ENCODE assay signal across 8 cellular contexts in the genomic region with DNA sequence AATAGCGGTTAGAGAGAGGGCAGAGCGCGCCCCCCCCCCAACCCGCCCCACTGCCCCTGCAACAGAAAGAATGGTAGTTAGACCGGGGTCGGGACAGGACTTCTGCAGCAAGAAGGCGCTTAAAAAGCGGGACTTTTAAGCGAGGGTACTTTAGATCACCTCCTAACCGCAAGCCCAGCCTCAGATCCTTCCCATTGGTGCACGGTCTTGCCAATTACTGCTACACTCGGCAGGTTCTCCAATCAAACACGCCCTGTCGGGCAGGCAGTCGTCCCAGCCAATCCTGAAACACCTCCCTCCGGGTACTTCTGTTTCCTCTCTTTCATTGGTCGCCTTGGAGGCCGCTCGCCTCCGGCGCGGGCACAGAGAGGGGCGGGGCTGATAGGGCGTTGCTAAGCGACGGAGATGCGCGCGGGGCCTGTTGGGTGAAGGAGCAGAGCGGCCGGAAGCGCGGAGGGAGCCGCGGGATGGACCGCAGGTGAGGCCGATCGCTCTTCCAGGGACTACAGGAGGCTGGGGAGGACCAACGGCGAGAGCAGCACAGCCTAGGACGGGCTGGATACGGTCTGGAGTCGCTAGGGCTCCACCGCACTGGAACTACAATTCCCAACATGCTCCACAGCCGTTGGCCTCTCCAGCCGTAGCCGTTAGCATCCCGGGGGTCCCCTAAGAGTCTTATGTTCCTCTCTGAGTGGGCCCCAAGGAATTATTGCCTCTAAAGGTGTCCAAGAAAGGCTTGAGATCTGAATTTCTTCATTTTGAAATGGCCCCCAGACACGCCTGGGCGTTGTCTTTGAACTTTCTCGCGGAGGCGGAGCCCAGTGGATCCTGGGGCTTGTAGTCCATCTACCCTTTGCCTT. TPM values are rescaled to one million over a fixed set of nuclear protein-coding genes. Genes with fewer than 3 reads are reported as not detected.
DNase-seq lines count a peak whose midpoint lies in the region; TF ChIP-seq lines count a peak whose summit lies in the region.

PROSER3 (plus strand) TSS at position 428 of the 860 bp plus-strand sequence; CDS start at position 468, 40 bp downstream.

- no peak within 1 kb of the TSS for H3T11ph ChIP-seq in H9 (ENCODE audit: low read length)

- TF ChIP-seq CTCF in H9 (conservative IDR thresholded peaks at IDR 0.05) (no peak), fibroblast of the aortic adventitia (IDR thresholded peaks at IDR 0.05; ENCODE audit: insufficient read depth, low read length) (no peak), nephron (IDR thresholded peaks at IDR 0.05; ENCODE audit: unreplicated experiment in 3 of 3) (no peak)

- H3K27ac Mint-ChIP-seq in H9, result peak within 1 kb of the TSS; percentile 68 to 97 (median 95); a peak in 5 of 7 replicates
- peak within 1 kb of the TSS; percentile 95 to 98 (median 95) for H3K27ac Mint-ChIP-seq in nephron
- peak within 1 kb of the TSS; percentile 92 for H3K27ac Mint-ChIP-seq in stimulated activated naive CD8-positive, alpha-beta T cell treated with anti-CD3 and anti-CD28 coated beads, Interleukin-15, Interleukin-2, amounts not matched to agents 100 ng/mL and 50 ng/mL, for 24 hours

- no peak within 1 kb of the TSS for H3K23ac ChIP-seq in H9 (ENCODE audit: insufficient read length, low read depth, low read length)

- no peak within 1 kb of the TSS for H2BK120ac ChIP-seq in H9 (ENCODE audit: low read depth, low read length, poor library complexity, severe bottlenecking)

- peak within 1 kb of the TSS; percentile 79 for H3K18ac ChIP-seq in H9 (ENCODE audit: insufficient read length, low read depth, low read length)

- peak within 1 kb of the TSS; percentile 70 for H3K14ac ChIP-seq in H9 (ENCODE audit: insufficient read depth, low read length)

- no peaks in the 10 kb centered on the region for H3K9me3 ChIP-seq in H9 (ENCODE audit: control insufficient read depth, low read depth, low read length)
- H3K9me3 ChIP-seq in MG63, result no peaks in the 10 kb centered on the region

- no peaks in the 10 kb centered on the region for H3K4me1 ChIP-seq in H9 (ENCODE audit: insufficient read depth, low read length)

- H3K79me1 ChIP-seq in H9 (ENCODE audit: insufficient read depth, low read depth, low read length, poor library complexity, severe bottlenecking), result no peaks in the 10 kb centered on the region

- DNase-seq in ELR (ENCODE audit: low read depth) (peak; percentile 99), H9 (peak; percentile 99), MG63 (peak; percentile 100), SHP77 treated with DMSO at 0.1 percent for 48 hours (lab: John Stamatoyannopoulos, UW) (peak; percentile 98), fibroblast of the aortic adventitia (ENCODE audit: low read depth) (peak; percentile 100)
- peak; percentile 99 for DNase-seq in activated effector memory CD4-positive, alpha-beta T cell treated with anti-CD3 and anti-CD28 coated beads, Interleukin-2, amount 50 U/mL, for 16 hours

- no peak within 1 kb of the TSS for H2AK5ac ChIP-seq in H9 (ENCODE audit: insufficient read length, low read length)

- H3K56ac ChIP-seq in H9 (ENCODE audit: insufficient read length, low read depth, low read length), result no peak within 1 kb of the TSS

- H3K79me2 ChIP-seq in H9 (ENCODE audit: insufficient read depth, low read length), result no peaks in the 10 kb centered on the region

- H3K23me2 ChIP-seq in H9 (ENCODE audit: insufficient read length, low read depth, low read length, poor library complexity, severe bottlenecking), result peaks cover 15% of the 10 kb centered on the region

- no peak within 1 kb of the TSS for H2BK20ac ChIP-seq in H9 (ENCODE audit: low read depth, low read length, poor library complexity, severe bottlenecking)

- peaks cover 50% of the 10 kb centered on the region for H3K36me3 ChIP-seq in MG63

- H3K4ac ChIP-seq in H9 (ENCODE audit: low read depth, low read length), result no peak within 1 kb of the TSS

- no peak within 1 kb of the TSS for H4K8ac ChIP-seq in H9 (replicated peaks; ENCODE audit: insufficient read length, low read depth, low read length)

- no peak within 1 kb of the TSS for H2BK5ac ChIP-seq in H9 (ENCODE audit: insufficient read length, low read length)

- no peak within 1 kb of the TSS for H2BK15ac ChIP-seq in H9 (ENCODE audit: low read depth, low read length)

- H3K4me2 ChIP-seq in H9 (ENCODE audit: insufficient read depth, insufficient read length, low read length), result peak within 1 kb of the TSS; percentile 47

- WGBS in H9 (ENCODE audit: extremely low coverage, insufficient read length, low lambda C conversion rate), result no CpG with 5 or more reads among the region's 53 CpGs

- H4K91ac ChIP-seq in H9 (ENCODE audit: insufficient read length, low read depth, low read length), result no peak within 1 kb of the TSS

- H3K27me3 Mint-ChIP-seq in H9 (ENCODE audit: low read depth), result peaks cover 7% of the 10 kb centered on the region
- peaks cover 11% of the 10 kb centered on the region for H3K27me3 Mint-ChIP-seq in nephron (ENCODE audit: low read depth)
- peaks cover 4% of the 10 kb centered on the region for H3K27me3 Mint-ChIP-seq in stimulated activated naive CD8-positive, alpha-beta T cell treated with anti-CD3 and anti-CD28 coated beads, Interleukin-15, Interleukin-2, amounts not matched to agents 100 ng/mL and 50 ng/mL, for 24 hours

- no peak within 1 kb of the TSS for H2AFZ ChIP-seq in H9 (ENCODE audit: low read length)

- no peak within 1 kb of the TSS for H3K27ac ChIP-seq in H9 (ENCODE audit: insufficient read length, low read depth, low read length)

- no peak within 1 kb of the TSS for H2BK12ac ChIP-seq in H9 (ENCODE audit: insufficient read length, low read depth, low read length)

- H4K20me1 ChIP-seq in H9 (ENCODE audit: control insufficient read depth, insufficient read depth, insufficient read length), result no peaks in the 10 kb centered on the region

- H3K4me1 Mint-ChIP-seq in H9, result peaks cover 12 to 23% of the 10 kb centered on the region in 2 experiments
- H3K4me1 Mint-ChIP-seq in nephron, result peaks cover 32% of the 10 kb centered on the region
- H3K4me1 Mint-ChIP-seq in stimulated activated naive CD8-positive, alpha-beta T cell treated with anti-CD3 and anti-CD28 coated beads, Interleukin-15, Interleukin-2, amounts not matched to agents 100 ng/mL and 50 ng/mL, for 24 hours (ENCODE audit: low read depth), result peaks cover 28% of the 10 kb centered on the region

- H4K5ac ChIP-seq in H9 (ENCODE audit: insufficient read length, low read depth, low read length), result no peak within 1 kb of the TSS

- H3K36me3 Mint-ChIP-seq in H9 (ENCODE audit: insufficient read depth in 1 of 3, low read depth in 3 of 3) (peaks cover 6 to 29% (median 26%) of the 10 kb centered on the region in 3 experiments; a peak in 6 of 7 replicates), nephron (ENCODE audit: low read depth) (peaks cover 26% of the 10 kb centered on the region)
- H3K36me3 Mint-ChIP-seq in stimulated activated naive CD8-positive, alpha-beta T cell treated with anti-CD3 and anti-CD28 coated beads, Interleukin-15, Interleukin-2, amounts not matched to agents 100 ng/mL and 50 ng/mL, for 24 hours (ENCODE audit: low read depth), result peaks cover 21% of the 10 kb centered on the region

- peak within 1 kb of the TSS; percentile 91 to 95 for H3K4me3 Mint-ChIP-seq in H9
- H3K4me3 Mint-ChIP-seq in nephron, result peak within 1 kb of the TSS; percentile 92 to 97 (median 95)
- H3K4me3 Mint-ChIP-seq in stimulated activated naive CD8-positive, alpha-beta T cell treated with anti-CD3 and anti-CD28 coated beads, Interleukin-15, Interleukin-2, amounts not matched to agents 100 ng/mL and 50 ng/mL, for 24 hours, result peak within 1 kb of the TSS; percentile 90

- H3K9ac ChIP-seq in H9 (ENCODE audit: extremely low read depth, insufficient read length, low read length), result peak within 1 kb of the TSS; percentile 71

- H3K4me3 ChIP-seq in MG63, result peak within 1 kb of the TSS; percentile 93
- H3K4me3 ChIP-seq in fibroblast of the aortic adventitia (ENCODE audit: low read depth, low read length), result peak within 1 kb of the TSS; percentile 100

- H3K9me3 Mint-ChIP-seq in H9 (no peaks in the 10 kb centered on the region), nephron (no peaks in the 10 kb centered on the region)
- H3K9me3 Mint-ChIP-seq in stimulated activated naive CD8-positive, alpha-beta T cell treated with anti-CD3 and anti-CD28 coated beads, Interleukin-15, Interleukin-2, amounts not matched to agents 100 ng/mL and 50 ng/mL, for 24 hours, result no peaks in the 10 kb centered on the region

- no peaks in the 10 kb centered on the region for H3K27me3 ChIP-seq in H9 (ENCODE audit: insufficient read depth, low read length)
- H3K27me3 ChIP-seq in MG63, result no peaks in the 10 kb centered on the region

RNA-seq across cellular contexts. Expression of gene PROSER3, which starts in this region (rescaled TPM):
- total RNA-seq in H9 (2021) (21.8 and 29.1 TPM in 2 replicates), fibroblast of the aortic adventitia (ENCODE audit: low replicate concordance) (4.5 and 10.8 TPM in 2 replicates)
- total RNA-seq in MG63 (2014; rRNA removed; shearing (Covaris generic); ENCODE audit: low replicate concordance), result 0.47 and 8.9 TPM in 2 replicates
